1 cellular context compared by ENCODE assay signal in genomic region chr1:171355727-171356126, GRCh38.
TF ChIP-seq lines count a peak whose summit lies in the region.

No MANE protein-coding gene starts in this region.

TF ChIP-seq in SK-N-SH, 30 proteins besides CTCF, POLR2A, EP300 and RAD21:
- no peak for TF ChIP-seq SMC3 (IDR thresholded peaks at IDR 0.05; ENCODE audit: low read depth, low read length)
- TF ChIP-seq TCF12 (IDR thresholded peaks at IDR 0.05): peak; percentile 40; the same call in 1 of the 2 replicates
- peak; percentile 50; the same call in 1 of the 2 replicates for TF ChIP-seq FOSL2 (IDR thresholded peaks at IDR 0.05; ENCODE audit: borderline replicate concordance, low read depth)
- 0 out of 2 replicates have a peak, but pooled peaks have one; percentile 14 for TF ChIP-seq MAX (IDR thresholded peaks at IDR 0.05; ENCODE audit: low read depth)
